ENCODE assay signal across 12 cellular contexts in genomic region chr20:47198254-47198671, GRCh38.
DNase-seq lines count a peak whose midpoint lies in the region; ATAC-seq and TF ChIP-seq lines count a peak whose summit lies in the region.
"Had no signal": no experiment of that assay in that cellular context is flagged by ENCODE, and none has a peak within 500 bp of the region (broad histone marks: within the 10 kb centered on the region; RNA-seq: fewer than 3 reads in every experiment).

No MANE protein-coding gene starts in this region.

- no peaks in the 10 kb centered on the region for H3K36me3 ChIP-seq in gastroesophageal sphincter
- H3K36me3 ChIP-seq: BE2C had no signal

- no peaks in the 10 kb centered on the region for H3K27me3 ChIP-seq in gastroesophageal sphincter
- H3K27me3 ChIP-seq: BE2C, hepatocyte had no signal

- CTCF ChIA-PET in activated naive CD4-positive, alpha-beta T cell treated with anti-CD3 and anti-CD28 coated beads for 36 hours (lab: Charles Lee), result interaction anchor here (0.5 to 7.1 kb wide), 7 partner anchors 17 to 462 kb away, joined by 3 to 113 read pairs (median 4); no protein-coding TSS in a partner anchor

- no peak overlapping the region for H3K4me3 Mint-ChIP-seq in activated naive CD4-positive, alpha-beta T cell treated with anti-CD3 and anti-CD28 coated beads for 36 hours
- no peak overlapping the region for H3K4me3 Mint-ChIP-seq in activated T-cell treated with anti-CD3 and anti-CD28 coated beads, Interleukin-2, amount 50 U/mL, for 4 hours
- H3K4me3 Mint-ChIP-seq in glutamatergic neuron (ENCODE audit: unreplicated experiment), result no peak overlapping the region
- H3K4me3 Mint-ChIP-seq: stimulated activated memory B cell treated with anti-CD40 and anti-IgM and Interleukin-4, amounts not matched to agents 10 μg/mL and 1 μg/mL and 100 μg/mL, for 72 hours had no signal

- WGBS in gastroesophageal sphincter (ENCODE audit: low coverage in 1 of 2), 2 donors, result 80 to 83% methylated on average over 1 to 3 of the region's 3 CpGs

- peak; percentile 89 to 92 for ATAC-seq in activated T-cell treated with anti-CD3 and anti-CD28 coated beads, Interleukin-2, amount 50 U/mL, for 4 hours
- ATAC-seq in gastroesophageal sphincter (no peak), HG02571 (IDR thresholded peaks at IDR 0.05; ENCODE audit: unreplicated experiment) (no peak)
- ATAC-seq: stimulated activated memory B cell treated with anti-CD40 and anti-IgM and Interleukin-4, amounts not matched to agents 10 μg/mL and 1 μg/mL and 100 μg/mL, for 72 hours had no signal

- TF ChIP-seq EP300 in gastroesophageal sphincter (IDR thresholded peaks at IDR 0.05), result no peak

- intact Hi-C loops in activated naive CD4-positive, alpha-beta T cell treated with anti-CD3 and anti-CD28 coated beads for 36 hours (cut with micrococcal nuclease), result loop anchor here (5.0 kb wide), 1 partner anchor 299 kb away; no protein-coding TSS in a partner anchor

- H3K4me1 ChIP-seq in gastroesophageal sphincter, result peaks cover 0 to 9% (median 0%) of the 10 kb centered on the region in 3 donors
- H3K4me1 ChIP-seq: BE2C had no signal

- H3K27me3 Mint-ChIP-seq in activated naive CD4-positive, alpha-beta T cell treated with anti-CD3 and anti-CD28 coated beads for 36 hours (ENCODE audit: low read depth), result no peaks in the 10 kb centered on the region
- H3K27me3 Mint-ChIP-seq in activated T-cell treated with anti-CD3 and anti-CD28 coated beads, Interleukin-2, amount 50 U/mL, for 4 hours (ENCODE audit: low read depth), result peaks cover 5% of the 10 kb centered on the region
- peaks cover 3% of the 10 kb centered on the region for H3K27me3 Mint-ChIP-seq in glutamatergic neuron (ENCODE audit: unreplicated experiment)

- H3K4me1 Mint-ChIP-seq in activated naive CD4-positive, alpha-beta T cell treated with anti-CD3 and anti-CD28 coated beads for 36 hours (ENCODE audit: low read depth), result peaks cover 13% of the 10 kb centered on the region
- H3K4me1 Mint-ChIP-seq in activated T-cell treated with anti-CD3 and anti-CD28 coated beads, Interleukin-2, amount 50 U/mL, for 4 hours (ENCODE audit: low read depth), result peaks cover 6% of the 10 kb centered on the region
- H3K4me1 Mint-ChIP-seq in glutamatergic neuron (ENCODE audit: low read depth, unreplicated experiment), result peaks cover 4% of the 10 kb centered on the region

- TF ChIP-seq CTCF in glutamatergic neuron (IDR thresholded peaks at IDR 0.05; ENCODE audit: partially characterized antibody, unreplicated experiment) (peak; percentile 22), gastroesophageal sphincter (IDR thresholded peaks at IDR 0.05) (no peak)

- H3K4me3 ChIP-seq in gastroesophageal sphincter, result no peak overlapping the region
- H3K4me3 ChIP-seq: hepatocyte had no signal

- H3K9me3 Mint-ChIP-seq in activated naive CD4-positive, alpha-beta T cell treated with anti-CD3 and anti-CD28 coated beads for 36 hours, result no peaks in the 10 kb centered on the region
- H3K9me3 Mint-ChIP-seq in activated T-cell treated with anti-CD3 and anti-CD28 coated beads, Interleukin-2, amount 50 U/mL, for 4 hours, result no peaks in the 10 kb centered on the region
- peaks cover 5% of the 10 kb centered on the region for H3K9me3 Mint-ChIP-seq in glutamatergic neuron (ENCODE audit: unreplicated experiment)
- H3K9me3 Mint-ChIP-seq: stimulated activated memory B cell treated with anti-CD40 and anti-IgM and Interleukin-4, amounts not matched to agents 10 μg/mL and 1 μg/mL and 100 μg/mL, for 72 hours had no signal

- no peaks in the 10 kb centered on the region for H3K36me3 Mint-ChIP-seq in activated naive CD4-positive, alpha-beta T cell treated with anti-CD3 and anti-CD28 coated beads for 36 hours (ENCODE audit: low read depth)
- H3K36me3 Mint-ChIP-seq in activated T-cell treated with anti-CD3 and anti-CD28 coated beads, Interleukin-2, amount 50 U/mL, for 4 hours (ENCODE audit: insufficient read depth), result no peaks in the 10 kb centered on the region
- no peaks in the 10 kb centered on the region for H3K36me3 Mint-ChIP-seq in glutamatergic neuron (ENCODE audit: unreplicated experiment)
- H3K36me3 Mint-ChIP-seq: stimulated activated memory B cell treated with anti-CD40 and anti-IgM and Interleukin-4, amounts not matched to agents 10 μg/mL and 1 μg/mL and 100 μg/mL, for 72 hours had no signal

- no peak for TF ChIP-seq POLR2A in gastroesophageal sphincter (IDR thresholded peaks at IDR 0.05)

- H3K27ac ChIP-seq in gastroesophageal sphincter, result no peak overlapping the region
- H3K27ac ChIP-seq: hepatocyte had no signal

- no peak overlapping the region for H3K27ac Mint-ChIP-seq in activated naive CD4-positive, alpha-beta T cell treated with anti-CD3 and anti-CD28 coated beads for 36 hours
- no peak overlapping the region for H3K27ac Mint-ChIP-seq in glutamatergic neuron (ENCODE audit: unreplicated experiment)
- H3K27ac Mint-ChIP-seq: stimulated activated memory B cell treated with anti-CD40 and anti-IgM and Interleukin-4, amounts not matched to agents 10 μg/mL and 1 μg/mL and 100 μg/mL, for 72 hours had no signal

- H3K9me3 ChIP-seq in gastroesophageal sphincter, result no peaks in the 10 kb centered on the region
- H3K9me3 ChIP-seq: BE2C had no signal

- DNase-seq in activated naive CD4-positive, alpha-beta T cell treated with anti-CD3 and anti-CD28 coated beads for 36 hours, result peak; percentile 71
- no peak for DNase-seq in activated naive CD4-positive, alpha-beta T cell (lab: John Stamatoyannopoulos, UW)
- no peak for DNase-seq in activated T-cell treated with anti-CD3 and anti-CD28 coated beads, Interleukin-2, amount 50 U/mL, for 4 hours
- DNase-seq in glutamatergic neuron (no peak), stromal cell of bone marrow (ENCODE audit: low read depth) (peak; percentile 10), cortex of kidney (lab: John Stamatoyannopoulos, UW) (no peak)
- DNase-seq: BE2C, NCI-H2107 had no signal

Comparison
In these comparisons a context has a peak if more than half of its experiments do, and no peak if none do; other contexts are left out.
1. DNase-seq: peak in activated naive CD4-positive, alpha-beta T cell treated with anti-CD3 and anti-CD28 coated beads for 36 hours (single experiment) and stromal cell of bone marrow (single experiment); none in activated naive CD4-positive, alpha-beta T cell (0 of 4), activated T-cell treated with anti-CD3 and anti-CD28 coated beads, Interleukin-2, amount 50 U/mL, for 4 hours (single experiment), glutamatergic neuron (single experiment) and cortex of kidney (single experiment).
2. ATAC-seq: peak in activated T-cell treated with anti-CD3 and anti-CD28 coated beads, Interleukin-2, amount 50 U/mL, for 4 hours (2 of 2); none in gastroesophageal sphincter (single experiment) and HG02571 (single experiment).